ENCODE assay signal across 3 cellular contexts in genomic region chr4:85965529-85965928, GRCh38.
TF ChIP-seq lines count a peak whose summit lies in the region.

No MANE protein-coding gene starts in this region.

TF ChIP-seq in A549, 52 proteins besides CTCF, POLR2A, EP300 and RAD21:
- TF ChIP-seq PBX3 (IDR thresholded peaks at IDR 0.05), result no peak
- TF ChIP-seq NR3C1 (IDR thresholded peaks at IDR 0.05), result no peak
- TF ChIP-seq GATA3 (IDR thresholded peaks at IDR 0.05; ENCODE audit: borderline replicate concordance), result no peak
- TF ChIP-seq MAFK (IDR thresholded peaks at IDR 0.05; ENCODE audit: partially characterized antibody), result peak; percentile 58

TF ChIP-seq in IMR-90, 13 proteins besides CTCF, POLR2A, EP300 and RAD21:
- TF ChIP-seq, protein P1, sequence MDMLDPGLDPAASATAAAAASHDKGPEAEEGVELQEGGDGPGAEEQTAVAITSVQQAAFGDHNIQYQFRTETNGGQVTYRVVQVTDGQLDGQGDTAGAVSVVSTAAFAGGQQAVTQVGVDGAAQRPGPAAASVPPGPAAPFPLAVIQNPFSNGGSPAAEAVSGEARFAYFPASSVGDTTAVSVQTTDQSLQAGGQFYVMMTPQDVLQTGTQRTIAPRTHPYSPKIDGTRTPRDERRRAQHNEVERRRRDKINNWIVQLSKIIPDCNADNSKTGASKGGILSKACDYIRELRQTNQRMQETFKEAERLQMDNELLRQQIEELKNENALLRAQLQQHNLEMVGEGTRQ (IDR thresholded peaks at IDR 0.05; ENCODE audit: low read depth, low read length), result no peak
- TF ChIP-seq NFE2L2 (IDR thresholded peaks at IDR 0.05; ENCODE audit: low read depth, low read length), result no peak
- TF ChIP-seq CHD1 (IDR thresholded peaks at IDR 0.05; ENCODE audit: low read depth, low read length), result no peak
- TF ChIP-seq RFX5 (IDR thresholded peaks at IDR 0.05; ENCODE audit: low read depth, low read length), result no peak
- no peak for TF ChIP-seq BHLHE40 (IDR thresholded peaks at IDR 0.05; ENCODE audit: low read depth, low read length)
- peak; percentile 68 for TF ChIP-seq MAFK (IDR thresholded peaks at IDR 0.05; ENCODE audit: low read depth, low read length)
- TF ChIP-seq MAZ (IDR thresholded peaks at IDR 0.05; ENCODE audit: borderline replicate concordance, low read depth, low read length), result no peak
- TF ChIP-seq CEBPB (IDR thresholded peaks at IDR 0.05; ENCODE audit: low read depth, low read length), result no peak
TF ChIP-seq in IMR-90: peak in this region for 1.

TF ChIP-seq in GM23338, 12 proteins besides CTCF, POLR2A, EP300 and RAD21:
- TF ChIP-seq REST (IDR thresholded peaks at IDR 0.05; ENCODE audit: unreplicated experiment) (no peak), JUNB (IDR thresholded peaks at IDR 0.05; ENCODE audit: unreplicated experiment) (no peak), ZNF114 (CRISPR knock-in tag; IDR thresholded peaks at IDR 0.05) (no peak), ZNF462 (CRISPR knock-in tag; IDR thresholded peaks at IDR 0.05) (no peak)
